In genomic region chr12:47715393-47715876, GRCh38 we compare ENCODE assay signal across 8 cellular contexts. TPM values are rescaled to one million over a fixed set of nuclear protein-coding genes. Genes with fewer than 3 reads are reported as not detected.
DNase-seq lines count a peak whose midpoint lies in the region; ATAC-seq and TF ChIP-seq lines count a peak whose summit lies in the region.

No MANE protein-coding gene starts in this region.

- DNase-seq in activated gamma-delta T cell treated with Interleukin-2 at 50 U/mL for 16 hours = peak; percentile 83
- DNase-seq in activated gamma-delta T cell (lab: John Stamatoyannopoulos, UW) = no peak
- DNase-seq in NCI-H345 (lab: John Stamatoyannopoulos, UW) = peak; percentile 43
- peak; percentile 72 for DNase-seq in activated CD4-positive, CD25-positive, alpha-beta regulatory T cell treated with anti-CD3 and anti-CD28 coated beads, Interleukin-2, amount 50 U/mL, for 72 hours
- no peak for DNase-seq in chondrocyte (ENCODE audit: low spot score)
- DNase-seq in left lung = peak in 1 of 2 donors; percentile 78
- DNase-seq in stimulated activated CD4-positive, alpha-beta T cell treated with anti-CD3 and anti-CD28 coated beads, Interleukin-4, amount 100 ng/mL, for 24 hours = peak; percentile 86

- peaks cover 19 to 36% of the 10 kb centered on the region in 2 donors for H3K4me1 ChIP-seq in left lung

- peaks cover 24% of the 10 kb centered on the region for H3K4me1 Mint-ChIP-seq in chondrocyte (ENCODE audit: low read depth)

- H3K36me3 Mint-ChIP-seq in chondrocyte (ENCODE audit: low read depth) = no peaks in the 10 kb centered on the region

- H3K9me3 ChIP-seq in left lung = no peaks in the 10 kb centered on the region

- no peak overlapping the region for H3K27ac Mint-ChIP-seq in chondrocyte (ENCODE audit: unreplicated experiment)

- intact Hi-C loops in left lung (cut with DNase I) = loop anchor here in 1 of 2 donors (2.0 to 5.0 kb wide), 2 partner anchors 62 to 123 kb away; no protein-coding TSS in a partner anchor

- H3K27me3 Mint-ChIP-seq in chondrocyte (ENCODE audit: low read depth) = no peaks in the 10 kb centered on the region

- peak; percentile 65 for ATAC-seq in HG03196 (IDR thresholded peaks at IDR 0.05; ENCODE audit: unreplicated experiment)
- ATAC-seq in left lung = peak; percentile 75

- no peak overlapping the region for H3K27ac ChIP-seq in left lung

- no peaks in the 10 kb centered on the region for H3K27me3 ChIP-seq in left lung

- TF ChIP-seq CTCF in chondrocyte (IDR thresholded peaks at IDR 0.05) = peak; percentile 96
- peak; percentile 76 to 82 for TF ChIP-seq CTCF in left lung (IDR thresholded peaks at IDR 0.05)

- H3K4me3 Mint-ChIP-seq in chondrocyte (ENCODE audit: unreplicated experiment) = no peak overlapping the region

- H3K9me3 Mint-ChIP-seq in chondrocyte (ENCODE audit: low read depth) = no peaks in the 10 kb centered on the region

- H3K4me3 ChIP-seq in left lung = no peak overlapping the region

- H3K36me3 ChIP-seq in left lung = no peaks in the 10 kb centered on the region

RNA-seq across cellular contexts. Expression of gene RPAP3, which starts 9.6 kb away (rescaled TPM):
- total RNA-seq in chondrocyte = 23.8 to 35.8 TPM (median 26.1 TPM) in 3 replicates
- 10 to 100 TPM; 18.5 to 20.7 TPM for total RNA-seq in left lung

RNA-seq across cellular contexts. Expression of gene ENDOU, which starts 9.9 kb away (rescaled TPM):
- total RNA-seq in chondrocyte (not detected in 3 replicates), left lung (not detected)

RNA-seq across cellular contexts. Expression of gene RAPGEF3, which starts 43.2 kb away (rescaled TPM):
- total RNA-seq in chondrocyte = 1.3 to 1.8 TPM (median 1.3 TPM) in 3 replicates
- 10 to 100 TPM; 15.9 to 28.9 TPM for total RNA-seq in left lung

RNA-seq across cellular contexts. Expression of gene SLC48A1, which starts 57.6 kb away (rescaled TPM):
- total RNA-seq in chondrocyte (11.4 to 18.4 TPM (median 11.5 TPM) in 3 replicates), left lung (10 to 100 TPM; 35.4 to 38.6 TPM)

Comparison
In these comparisons a context has a peak if more than half of its experiments do, and no peak if none do; other contexts are left out.
1. DNase-seq: peak in activated gamma-delta T cell treated with Interleukin-2 at 50 U/mL for 16 hours (single experiment), NCI-H345 (single experiment), activated CD4-positive, CD25-positive, alpha-beta regulatory T cell treated with anti-CD3 and anti-CD28 coated beads, Interleukin-2, amount 50 U/mL, for 72 hours (single experiment) and stimulated activated CD4-positive, alpha-beta T cell treated with anti-CD3 and anti-CD28 coated beads, Interleukin-4, amount 100 ng/mL, for 24 hours (single experiment); none in activated gamma-delta T cell (single experiment) and chondrocyte (single experiment).